ENCODE assay signal across 19 cellular contexts in genomic region chr11:134498326-134499139, GRCh38.
DNase-seq lines count a peak whose midpoint lies in the region; ATAC-seq and TF ChIP-seq lines count a peak whose summit lies in the region.
"Had no signal": no experiment of that assay in that cellular context is flagged by ENCODE, and none has a peak within 500 bp of the region (broad histone marks: within the 10 kb centered on the region; RNA-seq: fewer than 3 reads in every experiment).

No MANE protein-coding gene starts in this region.

- no peak for TF ChIP-seq POLR2A in thyroid gland (IDR thresholded peaks at IDR 0.05)

- H3K4me3 ChIP-seq in thyroid gland (replicated peaks in 1 of 3) (no peak overlapping the region), SJCRH30 (no peak overlapping the region)
- H3K4me3 ChIP-seq: A549, body of pancreas had no signal

- TF ChIP-seq CTCF in chondrocyte (IDR thresholded peaks at IDR 0.05) (no peak), thyroid gland (IDR thresholded peaks at IDR 0.05) (no peak), foreskin keratinocyte (conservative IDR thresholded peaks at IDR 0.05) (no peak)

- POLR2A ChIA-PET in activated CD4-positive, alpha-beta memory T cell treated with anti-CD3 and anti-CD28 coated beads for 36 hours (lab: Charles Lee) = no interaction called here
- POLR2A ChIA-PET in activated CD4-positive, alpha-beta memory T cell treated with anti-CD3 and anti-CD28 coated beads, Interleukin-2, amount 10 ng/mL, durations not matched to agents 7 days and 5 days (lab: Charles Lee) = no interaction called here

- DNase-seq in activated CD4-positive, alpha-beta memory T cell treated with anti-CD3 and anti-CD28 coated beads for 36 hours = peak; percentile 0
- DNase-seq in activated CD4-positive, alpha-beta memory T cell treated with anti-CD3 and anti-CD28 coated beads, Interleukin-2, amount 10 ng/mL, durations not matched to agents 7 days and 5 days = no peak
- DNase-seq in chondrocyte (ENCODE audit: low spot score) = peak; percentile 54
- peak; percentile 74 for DNase-seq in mesenteric fat pad (ENCODE audit: low spot score)
- peak; percentile 78 to 87 for DNase-seq in thyroid gland
- DNase-seq in SJCRH30 = no peak
- no peak for DNase-seq in foreskin keratinocyte
- DNase-seq: activated naive CD4-positive, alpha-beta T cell treated with Interleukin-2 at 50 U/mL for 16 hours; effector memory CD4-positive, alpha-beta T cell; GF-D8; HFFc6; NCI-H526 treated with DMSO at 0.1 percent for 48 hours; stimulated activated CD4-positive, alpha-beta T cell treated with anti-CD3 and anti-CD28 coated beads, Interleukin-12 subunit alpha, Interleukin-12 subunit beta, amount 100 ng/mL, for 4 hours had no signal

- H3K27me3 Mint-ChIP-seq in activated CD4-positive, alpha-beta memory T cell treated with anti-CD3 and anti-CD28 coated beads for 36 hours = peaks cover 25% of the 10 kb centered on the region
- peaks cover 11% of the 10 kb centered on the region for H3K27me3 Mint-ChIP-seq in activated CD4-positive, alpha-beta memory T cell treated with anti-CD3 and anti-CD28 coated beads, Interleukin-2, amount 10 ng/mL, durations not matched to agents 7 days and 5 days
- peaks cover 7% of the 10 kb centered on the region for H3K27me3 Mint-ChIP-seq in chondrocyte (ENCODE audit: low read depth)

- no peaks in the 10 kb centered on the region for H3K36me3 Mint-ChIP-seq in activated CD4-positive, alpha-beta memory T cell treated with anti-CD3 and anti-CD28 coated beads for 36 hours
- H3K36me3 Mint-ChIP-seq in activated CD4-positive, alpha-beta memory T cell treated with anti-CD3 and anti-CD28 coated beads, Interleukin-2, amount 10 ng/mL, durations not matched to agents 7 days and 5 days (ENCODE audit: low read depth) = no peaks in the 10 kb centered on the region
- peaks cover 3% of the 10 kb centered on the region for H3K36me3 Mint-ChIP-seq in chondrocyte (ENCODE audit: low read depth)
- H3K36me3 Mint-ChIP-seq: CD8-positive, alpha-beta T cell had no signal

- ATAC-seq in foreskin keratinocyte (no peak), GM21423 (IDR thresholded peaks at IDR 0.05; ENCODE audit: unreplicated experiment) (no peak)
- ATAC-seq: A549; body of pancreas; CD8-positive, alpha-beta T cell had no signal

- no peak overlapping the region for H3K4me3 Mint-ChIP-seq in activated CD4-positive, alpha-beta memory T cell treated with anti-CD3 and anti-CD28 coated beads for 36 hours
- no peak overlapping the region for H3K4me3 Mint-ChIP-seq in activated CD4-positive, alpha-beta memory T cell treated with anti-CD3 and anti-CD28 coated beads, Interleukin-2, amount 10 ng/mL, durations not matched to agents 7 days and 5 days
- no peak overlapping the region for H3K4me3 Mint-ChIP-seq in chondrocyte (ENCODE audit: unreplicated experiment)
- H3K4me3 Mint-ChIP-seq: CD8-positive, alpha-beta T cell; HFFc6; stimulated activated naive CD8-positive, alpha-beta T cell treated with anti-CD3 and anti-CD28 coated beads, Interleukin-15, Interleukin-2, amounts not matched to agents 100 ng/mL and 50 ng/mL, for 24 hours had no signal

- no peaks in the 10 kb centered on the region for H3K9me3 ChIP-seq in thyroid gland
- no peaks in the 10 kb centered on the region for H3K9me3 ChIP-seq in SJCRH30 (replicated peaks)
- H3K9me3 ChIP-seq: A549, body of pancreas had no signal

- intact Hi-C loops in activated CD4-positive, alpha-beta memory T cell treated with anti-CD3 and anti-CD28 coated beads for 36 hours (cut with micrococcal nuclease) = no loop called here
- intact Hi-C loops in thyroid gland (cut with DNase I) = no loop called here

- no peaks in the 10 kb centered on the region for H3K36me3 ChIP-seq in thyroid gland
- H3K36me3 ChIP-seq in SJCRH30 = no peaks in the 10 kb centered on the region

- H3K27me3 ChIP-seq in thyroid gland (no peaks in the 10 kb centered on the region), SJCRH30 (peaks cover 6% of the 10 kb centered on the region), foreskin keratinocyte (no peaks in the 10 kb centered on the region)
- H3K27me3 ChIP-seq: body of pancreas had no signal

- H3K27ac ChIP-seq in thyroid gland (peak overlapping the region in 2 of 3 donors; percentile 16 to 30), SJCRH30 (no peak overlapping the region), foreskin keratinocyte (no peak overlapping the region)
- H3K27ac ChIP-seq: A549, body of pancreas, HL-60 had no signal

- WGBS in thyroid gland, 2 donors = 82 to 85% methylated on average over 11 to 18 of the region's 19 CpGs

- CTCF ChIA-PET in activated CD4-positive, alpha-beta memory T cell treated with anti-CD3 and anti-CD28 coated beads for 36 hours (lab: Charles Lee) = no interaction called here
- CTCF ChIA-PET in activated CD4-positive, alpha-beta memory T cell treated with anti-CD3 and anti-CD28 coated beads, Interleukin-2, amount 10 ng/mL, durations not matched to agents 7 days and 5 days (lab: Charles Lee) = no interaction called here

- H3K27ac Mint-ChIP-seq in activated CD4-positive, alpha-beta memory T cell treated with anti-CD3 and anti-CD28 coated beads for 36 hours = no peak overlapping the region
- H3K27ac Mint-ChIP-seq in activated CD4-positive, alpha-beta memory T cell treated with anti-CD3 and anti-CD28 coated beads, Interleukin-2, amount 10 ng/mL, durations not matched to agents 7 days and 5 days = no peak overlapping the region
- no peak overlapping the region for H3K27ac Mint-ChIP-seq in chondrocyte (ENCODE audit: unreplicated experiment)
- H3K27ac Mint-ChIP-seq: CD8-positive, alpha-beta T cell; HFFc6; stimulated activated naive CD8-positive, alpha-beta T cell treated with anti-CD3 and anti-CD28 coated beads, Interleukin-15, Interleukin-2, amounts not matched to agents 100 ng/mL and 50 ng/mL, for 24 hours had no signal

- no peaks in the 10 kb centered on the region for H3K4me1 Mint-ChIP-seq in activated CD4-positive, alpha-beta memory T cell treated with anti-CD3 and anti-CD28 coated beads for 36 hours (ENCODE audit: low read depth)
- H3K4me1 Mint-ChIP-seq in activated CD4-positive, alpha-beta memory T cell treated with anti-CD3 and anti-CD28 coated beads, Interleukin-2, amount 10 ng/mL, durations not matched to agents 7 days and 5 days = no peaks in the 10 kb centered on the region
- H3K4me1 Mint-ChIP-seq in chondrocyte (ENCODE audit: low read depth) = no peaks in the 10 kb centered on the region

- peaks cover 15% of the 10 kb centered on the region for H3K9me3 Mint-ChIP-seq in activated CD4-positive, alpha-beta memory T cell treated with anti-CD3 and anti-CD28 coated beads for 36 hours
- H3K9me3 Mint-ChIP-seq in activated CD4-positive, alpha-beta memory T cell treated with anti-CD3 and anti-CD28 coated beads, Interleukin-2, amount 10 ng/mL, durations not matched to agents 7 days and 5 days = no peaks in the 10 kb centered on the region
- peaks cover 26% of the 10 kb centered on the region for H3K9me3 Mint-ChIP-seq in chondrocyte (ENCODE audit: low read depth)

- peaks cover 10 to 14% of the 10 kb centered on the region in 2 donors for H3K4me1 ChIP-seq in thyroid gland
- H3K4me1 ChIP-seq in SJCRH30 = no peaks in the 10 kb centered on the region
- H3K4me1 ChIP-seq in foreskin keratinocyte = no peaks in the 10 kb centered on the region
- H3K4me1 ChIP-seq: A549, body of pancreas had no signal

Comparison
In these comparisons a context has a peak if more than half of its experiments do, and no peak if none do; other contexts are left out.
1. DNase-seq: peak in activated CD4-positive, alpha-beta memory T cell treated with anti-CD3 and anti-CD28 coated beads for 36 hours (single experiment), chondrocyte (single experiment), mesenteric fat pad (single experiment) and thyroid gland (2 of 2); none in activated CD4-positive, alpha-beta memory T cell treated with anti-CD3 and anti-CD28 coated beads, Interleukin-2, amount 10 ng/mL, durations not matched to agents 7 days and 5 days (single experiment), SJCRH30 (0 of 2) and foreskin keratinocyte (0 of 2).
2. H3K27ac ChIP-seq: peak in thyroid gland (2 of 3); none in SJCRH30 (single experiment) and foreskin keratinocyte (single experiment).